ENCODE assay signal across 1 cellular context in the genomic region with DNA sequence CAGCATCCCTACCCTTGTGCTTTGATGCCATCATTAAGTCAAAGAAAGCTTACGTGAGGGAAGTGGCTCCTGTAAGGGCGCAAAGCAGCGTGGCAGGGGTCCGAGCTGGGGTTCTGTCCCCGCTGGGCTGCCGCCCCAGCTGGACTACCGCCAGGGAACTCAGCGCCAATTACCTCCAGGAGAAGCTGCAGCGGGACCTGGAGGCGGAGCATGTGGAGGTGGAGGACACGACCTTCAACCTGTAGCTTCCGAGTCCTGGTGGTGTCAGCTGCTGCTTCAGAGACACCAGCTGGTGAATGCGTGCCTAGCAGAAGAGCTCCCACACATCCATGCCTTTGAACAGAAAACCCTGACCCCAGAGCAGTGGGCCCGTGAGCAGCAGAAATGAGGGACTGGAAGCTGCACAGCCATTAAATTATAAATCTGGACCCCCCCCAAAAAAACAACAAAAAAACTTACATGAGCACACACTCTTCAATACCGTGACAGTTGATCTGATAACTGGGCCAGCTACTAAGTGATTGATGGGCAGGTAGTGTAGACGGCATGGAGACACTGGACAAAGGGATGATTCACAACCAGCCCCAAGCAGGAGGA.
A peak's percentile ranks its signal among the peaks of the same experiment; 100 is the strongest.
TF ChIP-seq lines count a peak whose summit lies in the region.

No MANE protein-coding gene starts in this region.

TF ChIP-seq in K562, 482 proteins besides CTCF, POLR2A, EP300 and RAD21 (continued from another document and continues in another):
- no peak for TF ChIP-seq FOS (IDR thresholded peaks at IDR 0.05; ENCODE audit: extremely low read depth, insufficient read length)
- no peak for TF ChIP-seq DIDO1 (tag; IDR thresholded peaks at IDR 0.05; ENCODE audit: low read depth)
- TF ChIP-seq MCM5 (IDR thresholded peaks at IDR 0.05; ENCODE audit: low read depth): no peak
- TF ChIP-seq, protein P1, sequence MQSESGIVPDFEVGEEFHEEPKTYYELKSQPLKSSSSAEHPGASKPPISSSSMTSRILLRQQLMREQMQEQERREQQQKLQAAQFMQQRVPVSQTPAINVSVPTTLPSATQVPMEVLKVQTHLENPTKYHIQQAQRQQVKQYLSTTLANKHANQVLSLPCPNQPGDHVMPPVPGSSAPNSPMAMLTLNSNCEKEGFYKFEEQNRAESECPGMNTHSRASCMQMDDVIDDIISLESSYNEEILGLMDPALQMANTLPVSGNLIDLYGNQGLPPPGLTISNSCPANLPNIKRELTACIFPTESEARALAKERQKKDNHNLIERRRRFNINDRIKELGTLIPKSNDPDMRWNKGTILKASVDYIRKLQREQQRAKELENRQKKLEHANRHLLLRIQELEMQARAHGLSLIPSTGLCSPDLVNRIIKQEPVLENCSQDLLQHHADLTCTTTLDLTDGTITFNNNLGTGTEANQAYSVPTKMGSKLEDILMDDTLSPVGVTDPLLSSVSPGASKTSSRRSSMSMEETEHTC (IDR thresholded peaks at IDR 0.05): no peak
- TF ChIP-seq POLR3A (IDR thresholded peaks at IDR 0.05; ENCODE audit: borderline replicate concordance, extremely low read depth, insufficient read depth, insufficient read length): no peak
- TF ChIP-seq ZBTB7A (IDR thresholded peaks at IDR 0.05; ENCODE audit: borderline replicate concordance, control insufficient read depth, low read depth, low read length): peak; percentile 53; the same call in 1 of the 2 replicates
- TF ChIP-seq RBFOX2 (IDR thresholded peaks at IDR 0.05; ENCODE audit: low read depth, low read length): peak; percentile 72
- TF ChIP-seq PHTF2 (CRISPR knock-in tag; IDR thresholded peaks at IDR 0.05): no peak
- TF ChIP-seq, protein P2, sequence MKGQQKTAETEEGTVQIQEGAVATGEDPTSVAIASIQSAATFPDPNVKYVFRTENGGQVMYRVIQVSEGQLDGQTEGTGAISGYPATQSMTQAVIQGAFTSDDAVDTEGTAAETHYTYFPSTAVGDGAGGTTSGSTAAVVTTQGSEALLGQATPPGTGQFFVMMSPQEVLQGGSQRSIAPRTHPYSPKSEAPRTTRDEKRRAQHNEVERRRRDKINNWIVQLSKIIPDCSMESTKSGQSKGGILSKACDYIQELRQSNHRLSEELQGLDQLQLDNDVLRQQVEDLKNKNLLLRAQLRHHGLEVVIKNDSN (CRISPR knock-in tag; IDR thresholded peaks at IDR 0.05): peak; percentile 69
- no peak for TF ChIP-seq CREBBP (IDR thresholded peaks at IDR 0.05; ENCODE audit: low read depth, low read length)
- TF ChIP-seq, protein P3, sequence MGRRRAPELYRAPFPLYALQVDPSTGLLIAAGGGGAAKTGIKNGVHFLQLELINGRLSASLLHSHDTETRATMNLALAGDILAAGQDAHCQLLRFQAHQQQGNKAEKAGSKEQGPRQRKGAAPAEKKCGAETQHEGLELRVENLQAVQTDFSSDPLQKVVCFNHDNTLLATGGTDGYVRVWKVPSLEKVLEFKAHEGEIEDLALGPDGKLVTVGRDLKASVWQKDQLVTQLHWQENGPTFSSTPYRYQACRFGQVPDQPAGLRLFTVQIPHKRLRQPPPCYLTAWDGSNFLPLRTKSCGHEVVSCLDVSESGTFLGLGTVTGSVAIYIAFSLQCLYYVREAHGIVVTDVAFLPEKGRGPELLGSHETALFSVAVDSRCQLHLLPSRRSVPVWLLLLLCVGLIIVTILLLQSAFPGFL (CRISPR knock-in tag; IDR thresholded peaks at IDR 0.05): no peak
- TF ChIP-seq, protein P4, sequence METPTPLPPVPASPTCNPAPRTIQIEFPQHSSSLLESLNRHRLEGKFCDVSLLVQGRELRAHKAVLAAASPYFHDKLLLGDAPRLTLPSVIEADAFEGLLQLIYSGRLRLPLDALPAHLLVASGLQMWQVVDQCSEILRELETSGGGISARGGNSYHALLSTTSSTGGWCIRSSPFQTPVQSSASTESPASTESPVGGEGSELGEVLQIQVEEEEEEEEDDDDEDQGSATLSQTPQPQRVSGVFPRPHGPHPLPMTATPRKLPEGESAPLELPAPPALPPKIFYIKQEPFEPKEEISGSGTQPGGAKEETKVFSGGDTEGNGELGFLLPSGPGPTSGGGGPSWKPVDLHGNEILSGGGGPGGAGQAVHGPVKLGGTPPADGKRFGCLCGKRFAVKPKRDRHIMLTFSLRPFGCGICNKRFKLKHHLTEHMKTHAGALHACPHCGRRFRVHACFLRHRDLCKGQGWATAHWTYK (CRISPR knock-in tag; IDR thresholded peaks at IDR 0.05): no peak
- no peak for TF ChIP-seq TAF7 (tag; IDR thresholded peaks at IDR 0.05)
- TF ChIP-seq, protein P5, sequence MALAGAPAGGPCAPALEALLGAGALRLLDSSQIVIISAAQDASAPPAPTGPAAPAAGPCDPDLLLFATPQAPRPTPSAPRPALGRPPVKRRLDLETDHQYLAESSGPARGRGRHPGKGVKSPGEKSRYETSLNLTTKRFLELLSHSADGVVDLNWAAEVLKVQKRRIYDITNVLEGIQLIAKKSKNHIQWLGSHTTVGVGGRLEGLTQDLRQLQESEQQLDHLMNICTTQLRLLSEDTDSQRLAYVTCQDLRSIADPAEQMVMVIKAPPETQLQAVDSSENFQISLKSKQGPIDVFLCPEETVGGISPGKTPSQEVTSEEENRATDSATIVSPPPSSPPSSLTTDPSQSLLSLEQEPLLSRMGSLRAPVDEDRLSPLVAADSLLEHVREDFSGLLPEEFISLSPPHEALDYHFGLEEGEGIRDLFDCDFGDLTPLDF (CRISPR knock-in tag; IDR thresholded peaks at IDR 0.05): no peak
- TF ChIP-seq HDAC1 (IDR thresholded peaks at IDR 0.05): peak in 1 of 2 experiments; percentile 86; a peak in 2 of 4 replicates
- TF ChIP-seq TCFL5 (CRISPR knock-in tag; conservative IDR thresholded peaks at IDR 0.05): no peak
- TF ChIP-seq, protein P6, sequence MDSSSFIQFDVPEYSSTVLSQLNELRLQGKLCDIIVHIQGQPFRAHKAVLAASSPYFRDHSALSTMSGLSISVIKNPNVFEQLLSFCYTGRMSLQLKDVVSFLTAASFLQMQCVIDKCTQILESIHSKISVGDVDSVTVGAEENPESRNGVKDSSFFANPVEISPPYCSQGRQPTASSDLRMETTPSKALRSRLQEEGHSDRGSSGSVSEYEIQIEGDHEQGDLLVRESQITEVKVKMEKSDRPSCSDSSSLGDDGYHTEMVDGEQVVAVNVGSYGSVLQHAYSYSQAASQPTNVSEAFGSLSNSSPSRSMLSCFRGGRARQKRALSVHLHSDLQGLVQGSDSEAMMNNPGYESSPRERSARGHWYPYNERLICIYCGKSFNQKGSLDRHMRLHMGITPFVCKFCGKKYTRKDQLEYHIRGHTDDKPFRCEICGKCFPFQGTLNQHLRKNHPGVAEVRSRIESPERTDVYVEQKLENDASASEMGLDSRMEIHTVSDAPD (CRISPR knock-in tag; IDR thresholded peaks at IDR 0.05): no peak
- no peak for TF ChIP-seq SRSF1 (IDR thresholded peaks at IDR 0.05; ENCODE audit: low read depth, low read length)
- 0 out of 2 replicates have a peak, but pooled peaks have one; percentile 44 for TF ChIP-seq TCF7 (IDR thresholded peaks at IDR 0.05; ENCODE audit: borderline replicate concordance)
- TF ChIP-seq CBFA2T2 (conservative IDR thresholded peaks at IDR 0.05): no peak
- TF ChIP-seq, protein P7, sequence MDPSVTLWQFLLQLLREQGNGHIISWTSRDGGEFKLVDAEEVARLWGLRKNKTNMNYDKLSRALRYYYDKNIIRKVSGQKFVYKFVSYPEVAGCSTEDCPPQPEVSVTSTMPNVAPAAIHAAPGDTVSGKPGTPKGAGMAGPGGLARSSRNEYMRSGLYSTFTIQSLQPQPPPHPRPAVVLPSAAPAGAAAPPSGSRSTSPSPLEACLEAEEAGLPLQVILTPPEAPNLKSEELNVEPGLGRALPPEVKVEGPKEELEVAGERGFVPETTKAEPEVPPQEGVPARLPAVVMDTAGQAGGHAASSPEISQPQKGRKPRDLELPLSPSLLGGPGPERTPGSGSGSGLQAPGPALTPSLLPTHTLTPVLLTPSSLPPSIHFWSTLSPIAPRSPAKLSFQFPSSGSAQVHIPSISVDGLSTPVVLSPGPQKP (CRISPR knock-in tag; IDR thresholded peaks at IDR 0.05): no peak
- TF ChIP-seq EHMT2 (IDR thresholded peaks at IDR 0.05): no peak
- peak; percentile 78 for TF ChIP-seq L3MBTL2 (IDR thresholded peaks at IDR 0.05)
- no peak for TF ChIP-seq NFIX (CRISPR knock-in tag; IDR thresholded peaks at IDR 0.05; ENCODE audit: low read depth)
- TF ChIP-seq, protein P8, sequence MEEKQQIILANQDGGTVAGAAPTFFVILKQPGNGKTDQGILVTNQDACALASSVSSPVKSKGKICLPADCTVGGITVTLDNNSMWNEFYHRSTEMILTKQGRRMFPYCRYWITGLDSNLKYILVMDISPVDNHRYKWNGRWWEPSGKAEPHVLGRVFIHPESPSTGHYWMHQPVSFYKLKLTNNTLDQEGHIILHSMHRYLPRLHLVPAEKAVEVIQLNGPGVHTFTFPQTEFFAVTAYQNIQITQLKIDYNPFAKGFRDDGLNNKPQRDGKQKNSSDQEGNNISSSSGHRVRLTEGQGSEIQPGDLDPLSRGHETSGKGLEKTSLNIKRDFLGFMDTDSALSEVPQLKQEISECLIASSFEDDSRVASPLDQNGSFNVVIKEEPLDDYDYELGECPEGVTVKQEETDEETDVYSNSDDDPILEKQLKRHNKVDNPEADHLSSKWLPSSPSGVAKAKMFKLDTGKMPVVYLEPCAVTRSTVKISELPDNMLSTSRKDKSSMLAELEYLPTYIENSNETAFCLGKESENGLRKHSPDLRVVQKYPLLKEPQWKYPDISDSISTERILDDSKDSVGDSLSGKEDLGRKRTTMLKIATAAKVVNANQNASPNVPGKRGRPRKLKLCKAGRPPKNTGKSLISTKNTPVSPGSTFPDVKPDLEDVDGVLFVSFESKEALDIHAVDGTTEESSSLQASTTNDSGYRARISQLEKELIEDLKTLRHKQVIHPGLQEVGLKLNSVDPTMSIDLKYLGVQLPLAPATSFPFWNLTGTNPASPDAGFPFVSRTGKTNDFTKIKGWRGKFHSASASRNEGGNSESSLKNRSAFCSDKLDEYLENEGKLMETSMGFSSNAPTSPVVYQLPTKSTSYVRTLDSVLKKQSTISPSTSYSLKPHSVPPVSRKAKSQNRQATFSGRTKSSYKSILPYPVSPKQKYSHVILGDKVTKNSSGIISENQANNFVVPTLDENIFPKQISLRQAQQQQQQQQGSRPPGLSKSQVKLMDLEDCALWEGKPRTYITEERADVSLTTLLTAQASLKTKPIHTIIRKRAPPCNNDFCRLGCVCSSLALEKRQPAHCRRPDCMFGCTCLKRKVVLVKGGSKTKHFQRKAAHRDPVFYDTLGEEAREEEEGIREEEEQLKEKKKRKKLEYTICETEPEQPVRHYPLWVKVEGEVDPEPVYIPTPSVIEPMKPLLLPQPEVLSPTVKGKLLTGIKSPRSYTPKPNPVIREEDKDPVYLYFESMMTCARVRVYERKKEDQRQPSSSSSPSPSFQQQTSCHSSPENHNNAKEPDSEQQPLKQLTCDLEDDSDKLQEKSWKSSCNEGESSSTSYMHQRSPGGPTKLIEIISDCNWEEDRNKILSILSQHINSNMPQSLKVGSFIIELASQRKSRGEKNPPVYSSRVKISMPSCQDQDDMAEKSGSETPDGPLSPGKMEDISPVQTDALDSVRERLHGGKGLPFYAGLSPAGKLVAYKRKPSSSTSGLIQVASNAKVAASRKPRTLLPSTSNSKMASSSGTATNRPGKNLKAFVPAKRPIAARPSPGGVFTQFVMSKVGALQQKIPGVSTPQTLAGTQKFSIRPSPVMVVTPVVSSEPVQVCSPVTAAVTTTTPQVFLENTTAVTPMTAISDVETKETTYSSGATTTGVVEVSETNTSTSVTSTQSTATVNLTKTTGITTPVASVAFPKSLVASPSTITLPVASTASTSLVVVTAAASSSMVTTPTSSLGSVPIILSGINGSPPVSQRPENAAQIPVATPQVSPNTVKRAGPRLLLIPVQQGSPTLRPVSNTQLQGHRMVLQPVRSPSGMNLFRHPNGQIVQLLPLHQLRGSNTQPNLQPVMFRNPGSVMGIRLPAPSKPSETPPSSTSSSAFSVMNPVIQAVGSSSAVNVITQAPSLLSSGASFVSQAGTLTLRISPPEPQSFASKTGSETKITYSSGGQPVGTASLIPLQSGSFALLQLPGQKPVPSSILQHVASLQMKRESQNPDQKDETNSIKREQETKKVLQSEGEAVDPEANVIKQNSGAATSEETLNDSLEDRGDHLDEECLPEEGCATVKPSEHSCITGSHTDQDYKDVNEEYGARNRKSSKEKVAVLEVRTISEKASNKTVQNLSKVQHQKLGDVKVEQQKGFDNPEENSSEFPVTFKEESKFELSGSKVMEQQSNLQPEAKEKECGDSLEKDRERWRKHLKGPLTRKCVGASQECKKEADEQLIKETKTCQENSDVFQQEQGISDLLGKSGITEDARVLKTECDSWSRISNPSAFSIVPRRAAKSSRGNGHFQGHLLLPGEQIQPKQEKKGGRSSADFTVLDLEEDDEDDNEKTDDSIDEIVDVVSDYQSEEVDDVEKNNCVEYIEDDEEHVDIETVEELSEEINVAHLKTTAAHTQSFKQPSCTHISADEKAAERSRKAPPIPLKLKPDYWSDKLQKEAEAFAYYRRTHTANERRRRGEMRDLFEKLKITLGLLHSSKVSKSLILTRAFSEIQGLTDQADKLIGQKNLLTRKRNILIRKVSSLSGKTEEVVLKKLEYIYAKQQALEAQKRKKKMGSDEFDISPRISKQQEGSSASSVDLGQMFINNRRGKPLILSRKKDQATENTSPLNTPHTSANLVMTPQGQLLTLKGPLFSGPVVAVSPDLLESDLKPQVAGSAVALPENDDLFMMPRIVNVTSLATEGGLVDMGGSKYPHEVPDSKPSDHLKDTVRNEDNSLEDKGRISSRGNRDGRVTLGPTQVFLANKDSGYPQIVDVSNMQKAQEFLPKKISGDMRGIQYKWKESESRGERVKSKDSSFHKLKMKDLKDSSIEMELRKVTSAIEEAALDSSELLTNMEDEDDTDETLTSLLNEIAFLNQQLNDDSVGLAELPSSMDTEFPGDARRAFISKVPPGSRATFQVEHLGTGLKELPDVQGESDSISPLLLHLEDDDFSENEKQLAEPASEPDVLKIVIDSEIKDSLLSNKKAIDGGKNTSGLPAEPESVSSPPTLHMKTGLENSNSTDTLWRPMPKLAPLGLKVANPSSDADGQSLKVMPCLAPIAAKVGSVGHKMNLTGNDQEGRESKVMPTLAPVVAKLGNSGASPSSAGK (IDR thresholded peaks at IDR 0.05): no peak; the same call in 1 of the 2 replicates
- peak; percentile 88; the same call in 1 of the 2 replicates for TF ChIP-seq NBN (IDR thresholded peaks at IDR 0.05; ENCODE audit: low read depth)
- TF ChIP-seq U2AF1 (optimal IDR thresholded peaks at IDR 0.05; ENCODE audit: low read depth, low read length): no peak
